28 cellular contexts compared by ENCODE assay signal in the genomic region with DNA sequence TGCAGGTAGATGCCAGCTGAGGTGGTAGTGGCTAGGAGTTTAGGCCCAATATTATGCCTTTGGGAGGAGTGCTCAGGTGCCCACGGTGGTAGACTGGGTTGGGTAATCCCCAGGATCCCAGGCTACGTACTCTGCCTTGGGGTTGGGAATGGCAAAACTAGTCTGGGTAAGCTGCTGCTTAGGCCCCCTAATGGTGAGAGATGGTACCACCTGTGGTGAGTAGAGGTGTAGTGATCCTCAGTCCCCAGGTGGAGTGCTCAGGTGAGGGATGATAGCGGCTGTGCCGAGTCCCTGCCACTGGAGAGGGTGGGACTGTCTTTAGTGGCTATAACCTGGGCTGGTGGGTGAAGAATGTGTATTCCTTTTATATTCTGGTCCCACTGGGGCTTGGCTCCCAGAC.
DNase-seq lines count a peak whose midpoint lies in the region; ATAC-seq and TF ChIP-seq lines count a peak whose summit lies in the region.
"Had no signal": no experiment of that assay in that cellular context is flagged by ENCODE, and none has a peak within 500 bp of the region (broad histone marks: within the 10 kb centered on the region; RNA-seq: fewer than 3 reads in every experiment).

No MANE protein-coding gene starts in this region.

- H3K9me3 ChIP-seq in breast epithelium (peaks cover 8 to 17% of the 10 kb centered on the region in 2 donors), NT2/D1 (ENCODE audit: insufficient read depth, low read length) (no peaks in the 10 kb centered on the region; the same call in 1 of the 2 replicates), gastroesophageal sphincter (no peaks in the 10 kb centered on the region), sigmoid colon (no peaks in the 10 kb centered on the region)
- H3K9me3 ChIP-seq: thyroid gland had no signal

- H3K27me3 Mint-ChIP-seq in MCF 10A (ENCODE audit: insufficient read depth, unreplicated experiment) (peaks cover 64% of the 10 kb centered on the region), CD14-positive monocyte (ENCODE audit: low read depth in 3 of 3) (no peaks in the 10 kb centered on the region)
- no peaks in the 10 kb centered on the region for H3K27me3 Mint-ChIP-seq in activated T-helper 2 cell treated with anti-CD3 and anti-CD28 coated beads, Interferon-gamma antibody, Interleukin-2, Interleukin-4, amounts not matched to agents 10 μg/mL and 5 μg/mL and 100 μg/mL, durations not matched to agents 14 hours and 24 hours and 36 hours (ENCODE audit: low read depth)
- H3K27me3 Mint-ChIP-seq: activated CD4-positive, alpha-beta memory T cell treated with anti-CD3 and anti-CD28 coated beads for 36 hours; activated naive CD4-positive, alpha-beta T cell treated with anti-CD3 and anti-CD28 coated beads, Interleukin-2, amount 10 ng/mL, durations not matched to agents 7 days and 5 days had no signal

- H3K27ac Mint-ChIP-seq in MCF 10A (ENCODE audit: low read depth, unreplicated experiment) = no peak overlapping the region
- H3K27ac Mint-ChIP-seq in activated T-helper 2 cell treated with anti-CD3 and anti-CD28 coated beads, Interferon-gamma antibody, Interleukin-2, Interleukin-4, amounts not matched to agents 10 μg/mL and 5 μg/mL and 100 μg/mL, durations not matched to agents 14 hours and 24 hours and 36 hours = no peak overlapping the region
- no peak overlapping the region for H3K27ac Mint-ChIP-seq in CD14-positive monocyte
- H3K27ac Mint-ChIP-seq: activated CD4-positive, alpha-beta memory T cell treated with anti-CD3 and anti-CD28 coated beads for 36 hours; activated naive CD4-positive, alpha-beta T cell treated with anti-CD3 and anti-CD28 coated beads, Interleukin-2, amount 10 ng/mL, durations not matched to agents 7 days and 5 days; activated T-cell treated with anti-CD3 and anti-CD28 coated beads, Interleukin-2, amount 50 U/mL, for 24 hours; natural killer cell treated with Interleukin-12 subunit alpha and Interleukin-12 subunit beta and Interleukin-15 and Interleukin-18, amount 100 ng/mL, for 72 hours had no signal

- H3K4me1 ChIP-seq in breast epithelium (no peaks in the 10 kb centered on the region), NT2/D1 (ENCODE audit: insufficient read depth, insufficient read length) (no peaks in the 10 kb centered on the region), gastroesophageal sphincter (no peaks in the 10 kb centered on the region), sigmoid colon (no peaks in the 10 kb centered on the region)
- H3K4me1 ChIP-seq: BLaER1 treated with 17β-estradiol and CSF1 and Interleukin-3, amounts not matched to agents 10 nM and 100 nM; parathyroid adenoma; thyroid gland had no signal

- TF ChIP-seq EP300 in gastroesophageal sphincter (IDR thresholded peaks at IDR 0.05) (no peak), sigmoid colon (IDR thresholded peaks at IDR 0.05) (no peak)

- intact Hi-C loops in MCF 10A (cut with micrococcal nuclease) = no loop called here
- intact Hi-C loops in breast epithelium (cut with DNase I; ENCODE audit: low total_unique reads) = no loop called here
- intact Hi-C loops in sigmoid colon (cut with DNase I) = no loop called here
- intact Hi-C loops in activated T-helper 2 cell treated with anti-CD3 and anti-CD28 coated beads, Interferon-gamma antibody, Interleukin-2, Interleukin-4, amounts not matched to agents 10 μg/mL and 5 μg/mL and 100 μg/mL, durations not matched to agents 14 hours and 24 hours and 36 hours (cut with micrococcal nuclease) = no loop called here
- intact Hi-C loops in CD14-positive monocyte (cut with micrococcal nuclease) = no loop called here

- H3K9me3 Mint-ChIP-seq in MCF 10A (ENCODE audit: unreplicated experiment) (no peaks in the 10 kb centered on the region), CD14-positive monocyte (peaks cover 0 to 16% (median 3%) of the 10 kb centered on the region in 7 donors)
- no peaks in the 10 kb centered on the region for H3K9me3 Mint-ChIP-seq in activated T-helper 2 cell treated with anti-CD3 and anti-CD28 coated beads, Interferon-gamma antibody, Interleukin-2, Interleukin-4, amounts not matched to agents 10 μg/mL and 5 μg/mL and 100 μg/mL, durations not matched to agents 14 hours and 24 hours and 36 hours

- no CpG with 5 or more reads among the region's 4 CpGs for WGBS in gastroesophageal sphincter (ENCODE audit: low coverage in 1 of 2), 2 donors
- WGBS in sigmoid colon, 2 donors = 91 to 92% methylated on average over 4 of the region's 4 CpGs

- peaks cover 0 to 6% of the 10 kb centered on the region in 2 donors for H3K27me3 ChIP-seq in breast epithelium
- H3K27me3 ChIP-seq in NT2/D1 (ENCODE audit: insufficient read depth, insufficient read length) = no peaks in the 10 kb centered on the region
- no peaks in the 10 kb centered on the region for H3K27me3 ChIP-seq in gastroesophageal sphincter
- no peaks in the 10 kb centered on the region for H3K27me3 ChIP-seq in sigmoid colon
- H3K27me3 ChIP-seq: BLaER1 treated with 17β-estradiol and CSF1 and Interleukin-3, amounts not matched to agents 10 nM and 100 nM; thyroid gland had no signal

- H3K9ac ChIP-seq in NT2/D1 (ENCODE audit: insufficient read length, low read depth) = no peak overlapping the region
- H3K9ac ChIP-seq: BLaER1 treated with 17β-estradiol and CSF1 and Interleukin-3, amounts not matched to agents 10 nM and 100 nM; parathyroid adenoma had no signal

- ATAC-seq in gastroesophageal sphincter (peak; percentile 10), HG03354 (IDR thresholded peaks at IDR 0.05; ENCODE audit: poor library complexity, severe bottlenecking, unreplicated experiment) (no peak)
- ATAC-seq: left cardiac atrium; natural killer cell treated with Interleukin-12 subunit alpha and Interleukin-12 subunit beta and Interleukin-15 and Interleukin-18, amount 100 ng/mL, for 72 hours had no signal

- CTCF ChIA-PET in MCF 10A (lab: Yijun Ruan, JAX) = no interaction called here

- TF ChIP-seq POLR2A in breast epithelium (IDR thresholded peaks at IDR 0.05) (no peak), gastroesophageal sphincter (IDR thresholded peaks at IDR 0.05) (no peak), sigmoid colon (IDR thresholded peaks at IDR 0.05) (no peak)

- H3K36me3 ChIP-seq in breast epithelium (no peaks in the 10 kb centered on the region), NT2/D1 (ENCODE audit: insufficient read depth, insufficient read length, low read length) (no peaks in the 10 kb centered on the region), gastroesophageal sphincter (no peaks in the 10 kb centered on the region), sigmoid colon (no peaks in the 10 kb centered on the region)
- H3K36me3 ChIP-seq: BLaER1 treated with 17β-estradiol and CSF1 and Interleukin-3, amounts not matched to agents 10 nM and 100 nM; thyroid gland had no signal

- TF ChIP-seq CTCF in MCF 10A (IDR thresholded peaks at IDR 0.05; ENCODE audit: unreplicated experiment) (peak; percentile 7), breast epithelium (IDR thresholded peaks at IDR 0.05) (no peak), gastroesophageal sphincter (IDR thresholded peaks at IDR 0.05) (no peak), sigmoid colon (IDR thresholded peaks at IDR 0.05) (no peak), CD14-positive monocyte (IDR thresholded peaks at IDR 0.05) (no peak)

- H3K27ac ChIP-seq in breast epithelium = no peak overlapping the region
- H3K27ac ChIP-seq in gastroesophageal sphincter = no peak overlapping the region
- no peak overlapping the region for H3K27ac ChIP-seq in sigmoid colon
- H3K27ac ChIP-seq: BLaER1 treated with 17β-estradiol and CSF1 and Interleukin-3, amounts not matched to agents 10 nM and 100 nM; dorsolateral prefrontal cortex; parathyroid adenoma; thyroid gland had no signal

- H3K4me1 Mint-ChIP-seq in MCF 10A (ENCODE audit: insufficient read depth, unreplicated experiment) (no peaks in the 10 kb centered on the region), CD14-positive monocyte (no peaks in the 10 kb centered on the region)
- no peaks in the 10 kb centered on the region for H3K4me1 Mint-ChIP-seq in activated T-helper 2 cell treated with anti-CD3 and anti-CD28 coated beads, Interferon-gamma antibody, Interleukin-2, Interleukin-4, amounts not matched to agents 10 μg/mL and 5 μg/mL and 100 μg/mL, durations not matched to agents 14 hours and 24 hours and 36 hours (ENCODE audit: low read depth)
- H3K4me1 Mint-ChIP-seq: activated naive CD4-positive, alpha-beta T cell treated with anti-CD3 and anti-CD28 coated beads, Interleukin-2, amount 10 ng/mL, durations not matched to agents 7 days and 5 days had no signal

- DNase-seq in MCF 10A (ENCODE audit: unreplicated experiment) = peak; percentile 6
- DNase-seq in breast epithelium (ENCODE audit: low spot score in 2 of 2) = no peak
- peak; percentile 2 for DNase-seq in NT2/D1 (ENCODE audit: low read depth, low spot score)
- peak; percentile 22 for DNase-seq in sigmoid colon
- no peak for DNase-seq in activated T-helper 2 cell treated with anti-CD3 and anti-CD28 coated beads, Interferon-gamma antibody, Interleukin-2, Interleukin-4, amounts not matched to agents 10 μg/mL and 5 μg/mL and 100 μg/mL, durations not matched to agents 14 hours and 24 hours and 36 hours (ENCODE audit: low spot score)
- DNase-seq in CD14-positive monocyte (ENCODE audit: low spot score) = no peak
- DNase-seq: activated CD4-positive, alpha-beta memory T cell treated with anti-CD3 and anti-CD28 coated beads for 36 hours; activated naive CD4-positive, alpha-beta T cell treated with anti-CD3 and anti-CD28 coated beads, Interleukin-2, amount 10 ng/mL, durations not matched to agents 7 days and 5 days; activated T-cell treated with anti-CD3 and anti-CD28 coated beads, Interleukin-2, amount 50 U/mL, for 24 hours; central memory CD4-positive, alpha-beta T cell; DMS153; dorsolateral prefrontal cortex; foreskin melanocyte; hypothalamus; KBM-7; left cardiac atrium; NCI-H1694 treated with DMSO at 0.1 percent for 48 hours; NCI-H226; NCI-H774; stimulated activated CD4-positive, alpha-beta T cell treated with anti-CD3 and anti-CD28 coated beads, Interleukin-2, amount 100 ng/mL, for 24 hours; stimulated activated naive CD4-positive, alpha-beta T cell; T-helper 2 cell; thyroid gland had no signal

- no peak overlapping the region for H3K4me3 ChIP-seq in breast epithelium
- no peak overlapping the region for H3K4me3 ChIP-seq in NT2/D1 (ENCODE audit: insufficient read length, low read depth)
- H3K4me3 ChIP-seq in gastroesophageal sphincter = no peak overlapping the region
- H3K4me3 ChIP-seq in sigmoid colon = no peak overlapping the region
- H3K4me3 ChIP-seq: BLaER1 treated with 17β-estradiol and CSF1 and Interleukin-3, amounts not matched to agents 10 nM and 100 nM; dorsolateral prefrontal cortex; thyroid gland had no signal

- no TSS peak for BruUV-seq in MCF 10A (replicated peaks; lab: Mats Ljungman, UMichigan)

- POLR2A ChIA-PET in MCF 10A (lab: Yijun Ruan, JAX) = no interaction called here

- H3K4me3 Mint-ChIP-seq in MCF 10A (ENCODE audit: unreplicated experiment) (no peak overlapping the region), CD14-positive monocyte (no peak overlapping the region)
- no peak overlapping the region for H3K4me3 Mint-ChIP-seq in activated T-helper 2 cell treated with anti-CD3 and anti-CD28 coated beads, Interferon-gamma antibody, Interleukin-2, Interleukin-4, amounts not matched to agents 10 μg/mL and 5 μg/mL and 100 μg/mL, durations not matched to agents 14 hours and 24 hours and 36 hours (ENCODE audit: low read depth)
- H3K4me3 Mint-ChIP-seq: activated CD4-positive, alpha-beta memory T cell treated with anti-CD3 and anti-CD28 coated beads for 36 hours; activated naive CD4-positive, alpha-beta T cell treated with anti-CD3 and anti-CD28 coated beads, Interleukin-2, amount 10 ng/mL, durations not matched to agents 7 days and 5 days; activated T-cell treated with anti-CD3 and anti-CD28 coated beads, Interleukin-2, amount 50 U/mL, for 24 hours; natural killer cell treated with Interleukin-12 subunit alpha and Interleukin-12 subunit beta and Interleukin-15 and Interleukin-18, amount 100 ng/mL, for 72 hours had no signal

- H3K36me3 Mint-ChIP-seq in MCF 10A (ENCODE audit: insufficient read depth, unreplicated experiment) = no peaks in the 10 kb centered on the region
- no peaks in the 10 kb centered on the region for H3K36me3 Mint-ChIP-seq in activated T-helper 2 cell treated with anti-CD3 and anti-CD28 coated beads, Interferon-gamma antibody, Interleukin-2, Interleukin-4, amounts not matched to agents 10 μg/mL and 5 μg/mL and 100 μg/mL, durations not matched to agents 14 hours and 24 hours and 36 hours (ENCODE audit: low read depth)
- H3K36me3 Mint-ChIP-seq in CD14-positive monocyte = no peaks in the 10 kb centered on the region
- H3K36me3 Mint-ChIP-seq: activated CD4-positive, alpha-beta memory T cell treated with anti-CD3 and anti-CD28 coated beads for 36 hours; activated naive CD4-positive, alpha-beta T cell treated with anti-CD3 and anti-CD28 coated beads, Interleukin-2, amount 10 ng/mL, durations not matched to agents 7 days and 5 days; natural killer cell treated with Interleukin-12 subunit alpha and Interleukin-12 subunit beta and Interleukin-15 and Interleukin-18, amount 100 ng/mL, for 72 hours had no signal

Comparison
In these comparisons a context has a peak if more than half of its experiments do, and no peak if none do; other contexts are left out.
1. DNase-seq: peak in MCF 10A (single experiment), NT2/D1 (single experiment) and sigmoid colon (single experiment); none in breast epithelium (0 of 2), activated T-helper 2 cell treated with anti-CD3 and anti-CD28 coated beads, Interferon-gamma antibody, Interleukin-2, Interleukin-4, amounts not matched to agents 10 μg/mL and 5 μg/mL and 100 μg/mL, durations not matched to agents 14 hours and 24 hours and 36 hours (single experiment) and CD14-positive monocyte (single experiment).